ENCODE assay signal across 19 cellular contexts in the genomic region with DNA sequence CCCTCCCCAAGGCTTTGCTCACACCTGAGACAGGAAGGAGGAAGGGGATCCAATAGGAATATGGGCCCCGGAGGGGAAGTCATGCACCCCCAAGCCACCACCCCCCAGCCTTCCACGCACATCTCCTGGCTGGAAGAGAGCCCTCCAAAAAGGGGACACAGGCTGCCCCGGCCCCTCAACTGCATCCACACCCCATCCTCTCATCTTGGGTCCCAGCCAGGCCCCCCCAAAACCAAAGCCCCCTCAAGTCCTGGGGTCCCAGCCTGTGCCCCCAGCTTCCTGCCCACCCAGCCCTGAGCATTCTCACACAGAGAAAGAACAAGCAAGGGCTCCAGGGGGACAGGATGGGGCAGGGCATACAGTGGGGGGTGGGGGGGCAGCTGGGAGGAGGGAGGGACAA. TPM values are rescaled to one million over a fixed set of nuclear protein-coding genes. Genes with fewer than 3 reads are reported as not detected.
DNase-seq lines count a peak whose midpoint lies in the region; ATAC-seq and TF ChIP-seq lines count a peak whose summit lies in the region.
"Had no signal": no experiment of that assay in that cellular context is flagged by ENCODE, and none has a peak within 500 bp of the region (broad histone marks: within the 10 kb centered on the region; RNA-seq: fewer than 3 reads in every experiment).

No MANE protein-coding gene starts in this region.

- WGBS in ovary, 3 donors = 71 to 88% (median 75%) methylated on average over 2 to 3 of the region's 3 CpGs

- no peak for TF ChIP-seq CTCF in right atrium auricular region (IDR thresholded peaks at IDR 0.05)
- TF ChIP-seq CTCF in coronary artery (IDR thresholded peaks at IDR 0.05) = no peak
- no peak for TF ChIP-seq CTCF in ovary (IDR thresholded peaks at IDR 0.05)
- TF ChIP-seq CTCF in vagina (IDR thresholded peaks at IDR 0.05) = no peak
- no peak for TF ChIP-seq CTCF in gastrocnemius medialis (IDR thresholded peaks at IDR 0.05 in 4 of 5, conservative IDR thresholded peaks at IDR 0.05 in 1 of 5)

- TF ChIP-seq POLR2A in ovary (IDR thresholded peaks at IDR 0.05) = no peak
- TF ChIP-seq POLR2A in vagina (IDR thresholded peaks at IDR 0.05) = no peak
- TF ChIP-seq POLR2A in gastrocnemius medialis (IDR thresholded peaks at IDR 0.05) = no peak

- peak overlapping the region; percentile 46 to 78 for H3K27ac ChIP-seq in right atrium auricular region
- H3K27ac ChIP-seq in coronary artery = peak overlapping the region; percentile 76 to 83
- peak overlapping the region; percentile 40 to 64 for H3K27ac ChIP-seq in ovary
- peak overlapping the region; percentile 34 for H3K27ac ChIP-seq in vagina
- peak overlapping the region in 1 of 4 donors; percentile 82 for H3K27ac ChIP-seq in gastrocnemius medialis
- H3K27ac ChIP-seq: BLaER1 treated with 17β-estradiol and CSF1 and Interleukin-3, amounts not matched to agents 10 nM and 100 nM had no signal

- in situ Hi-C loops in gastrocnemius medialis (cut with MboI; ENCODE audit: low sequenced_read_pairs in 4 of 4) = no loop called here

- DNase-seq in right atrium auricular region (ENCODE audit: low spot score) (no peak), left cardiac atrium (no peak), coronary artery (ENCODE audit: low spot score) (no peak), ovary (peak in 1 of 5 donors; percentile 59), vagina (ENCODE audit: extremely low spot score in 2 of 2) (no peak), gastrocnemius medialis (no peak), medulla oblongata (ENCODE audit: extremely low spot score) (no peak)
- DNase-seq: 8988T; ACHN; CD4-positive, CD25-positive, alpha-beta regulatory T cell; DMS 273 treated with DMSO at 0.1 percent for 48 hours had no signal

- H3K9me3 ChIP-seq in right atrium auricular region = no peaks in the 10 kb centered on the region
- no peaks in the 10 kb centered on the region for H3K9me3 ChIP-seq in ovary
- no peaks in the 10 kb centered on the region for H3K9me3 ChIP-seq in vagina
- no peaks in the 10 kb centered on the region for H3K9me3 ChIP-seq in gastrocnemius medialis

- TF ChIP-seq EP300 in ovary (IDR thresholded peaks at IDR 0.05) = no peak

- H3K36me3 ChIP-seq in right atrium auricular region (peaks cover 12% of the 10 kb centered on the region), ovary (no peaks in the 10 kb centered on the region), vagina (peaks cover 0 to 8% of the 10 kb centered on the region in 2 donors), gastrocnemius medialis (peaks cover 0 to 12% of the 10 kb centered on the region in 2 donors)

- H3K4me3 ChIP-seq in right atrium auricular region (no peak overlapping the region), coronary artery (no peak overlapping the region), ovary (no peak overlapping the region), vagina (no peak overlapping the region), gastrocnemius medialis (no peak overlapping the region)
- H3K4me3 ChIP-seq: BLaER1 treated with 17β-estradiol and CSF1 and Interleukin-3, amounts not matched to agents 10 nM and 100 nM; GM12878 had no signal

- no peak for ATAC-seq in left cardiac atrium
- no peak for ATAC-seq in gastrocnemius medialis
- ATAC-seq in GM21423 (IDR thresholded peaks at IDR 0.05; ENCODE audit: unreplicated experiment) = no peak
- ATAC-seq: GM12878, HCT116 had no signal

- peaks cover 0 to 60% of the 10 kb centered on the region in 2 donors for H3K4me1 ChIP-seq in right atrium auricular region
- peaks cover 7% of the 10 kb centered on the region for H3K4me1 ChIP-seq in ovary (ENCODE audit: insufficient read depth)
- H3K4me1 ChIP-seq in vagina = peaks cover 22% of the 10 kb centered on the region
- peaks cover 0 to 8% of the 10 kb centered on the region in 2 donors for H3K4me1 ChIP-seq in gastrocnemius medialis

- intact Hi-C loops in left cardiac atrium (cut with DNase I) = no loop called here
- intact Hi-C loops in ovary (cut with DNase I) = loop anchor here in 1 of 4 donors (5.0 kb wide), 1 partner anchor 36 kb away; no protein-coding TSS in a partner anchor
- intact Hi-C loops in vagina (cut with DNase I) = no loop called here
- intact Hi-C loops in gastrocnemius medialis (cut with DNase I; ENCODE audit: low total_unique reads) = no loop called here

- H3K27me3 ChIP-seq in right atrium auricular region (no peaks in the 10 kb centered on the region), ovary (no peaks in the 10 kb centered on the region), vagina (no peaks in the 10 kb centered on the region), gastrocnemius medialis (no peaks in the 10 kb centered on the region)
- H3K27me3 ChIP-seq: BLaER1 treated with 17β-estradiol and CSF1 and Interleukin-3, amounts not matched to agents 10 nM and 100 nM had no signal

RNA-seq across cellular contexts. Expression of a gene that starts 12.1 kb away (rescaled TPM):
- total RNA-seq in right atrium auricular region = not detected
- not detected for total RNA-seq in left cardiac atrium
- 1 to 10 TPM in 2 of 7 donors, under 1 TPM in 2, not detected in 3; 0.30 to 2.6 (median 1.5) TPM for total RNA-seq in ovary
- polyA plus RNA-seq in ovary = 1 to 10 TPM in 1 of 2 donors, under 1 TPM in 1; 0.10 to 1.2 TPM
- total RNA-seq in vagina = not detected
- total RNA-seq in gastrocnemius medialis = not detected
- total RNA-seq: Daoy, H4, HT1080 had no signal
- polyA plus RNA-seq: CD4-positive, CD25-positive, alpha-beta regulatory T cell; IgD-negative memory B cell had no signal

RNA-seq across cellular contexts. Expression of a gene that starts 15.0 kb away (rescaled TPM):
- total RNA-seq in right atrium auricular region (not detected), left cardiac atrium (not detected), ovary (under 1 TPM in 1 of 7 donors, not detected in 6; 0.92 TPM), vagina (not detected), gastrocnemius medialis (not detected)
- polyA plus RNA-seq in ovary = not detected
- total RNA-seq: CD4-positive, CD25-positive, alpha-beta regulatory T cell; Daoy; GM12878; H4; HT1080 had no signal
- polyA plus RNA-seq: CD4-positive, CD25-positive, alpha-beta regulatory T cell; GM12878; IgD-negative memory B cell had no signal

RNA-seq across cellular contexts. Expression of a gene that starts 32.3 kb away (rescaled TPM):
- 10 to 100 TPM; 14.1 to 18.4 TPM for total RNA-seq in right atrium auricular region
- 10 to 100 TPM; 10.4 to 13.2 TPM for total RNA-seq in left cardiac atrium
- total RNA-seq in ovary = 10 to 100 TPM in 3 of 7 donors, 1 to 10 TPM in 4; 7.1 to 14.5 (median 8.0) TPM
- polyA plus RNA-seq in ovary = 1 to 10 TPM in 1 of 2 donors, not detected in 1; 9.1 TPM
- total RNA-seq in vagina = 15.0 TPM
- 10 to 100 TPM; 15.3 to 59.5 (median 42.8) TPM for total RNA-seq in gastrocnemius medialis

RNA-seq across cellular contexts. Expression of a gene that starts 37.9 kb away (rescaled TPM):
- total RNA-seq in right atrium auricular region (10 to 100 TPM; 20.6 to 21.7 TPM), left cardiac atrium (10 to 100 TPM; 19.5 to 22.6 TPM), ovary (10 to 100 TPM; 20.6 to 54.9 (median 49.3) TPM), vagina (29.2 TPM), gastrocnemius medialis (10 to 100 TPM; 15.9 to 32.0 (median 21.0) TPM)
- polyA plus RNA-seq in ovary = 10 to 100 TPM in 1 of 2 donors, 1 to 10 TPM in 1; 3.9 to 33.5 TPM
